In the genomic region with DNA sequence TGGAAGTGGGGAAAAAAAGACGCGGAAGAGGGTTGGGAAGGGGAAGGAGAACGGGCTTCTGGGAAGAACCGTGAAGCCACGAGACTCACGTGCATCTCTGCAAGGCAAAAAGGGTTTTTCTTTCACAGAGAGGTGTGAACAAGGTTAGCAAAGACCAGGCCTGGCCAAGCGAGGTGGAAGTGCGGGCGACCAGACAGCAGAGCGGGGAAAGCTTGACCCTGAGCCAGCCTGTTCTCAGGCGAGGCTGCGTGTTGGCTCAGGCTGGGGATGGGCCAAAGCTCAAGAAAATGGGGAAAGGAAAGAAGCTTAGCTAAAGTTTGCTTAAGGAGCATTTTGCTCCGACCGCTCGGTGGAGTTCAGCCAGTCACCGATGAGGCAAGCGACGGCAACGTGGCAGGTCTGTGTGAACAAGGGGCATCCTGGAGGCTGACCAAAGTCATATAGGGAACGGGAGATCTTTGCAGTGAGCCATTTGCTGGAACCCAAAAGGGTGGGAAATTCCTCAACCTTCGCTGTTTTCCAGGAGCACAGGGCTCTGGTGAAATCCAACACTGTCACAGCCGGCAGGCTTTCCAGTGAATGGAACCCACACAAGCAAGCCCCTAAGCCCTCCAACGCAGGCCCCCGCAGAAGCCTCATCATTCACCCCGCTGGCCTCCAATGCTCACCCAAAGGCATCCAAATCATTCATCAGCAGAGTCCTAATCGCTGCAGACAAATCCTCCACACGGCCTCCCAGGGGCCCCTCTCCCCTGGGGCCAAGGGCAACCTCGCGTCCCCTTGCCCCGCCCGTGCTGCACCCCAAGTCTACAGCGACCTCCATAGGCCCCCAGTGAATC, we compare ENCODE assay signal across 8 cellular contexts. TPM values are rescaled to one million over a fixed set of nuclear protein-coding genes. Genes with fewer than 3 reads are reported as not detected.
DNase-seq lines count a peak whose midpoint lies in the region; ATAC-seq, FAIRE-seq and TF ChIP-seq lines count a peak whose summit lies in the region.

No MANE protein-coding gene starts in this region.

- H3K9me3 ChIP-seq in hepatocyte (ENCODE audit: low read depth) (peaks cover 22% of the 10 kb centered on the region), psoas muscle (peaks cover 23% of the 10 kb centered on the region)

- TF ChIP-seq POLR2A in GM12892 (IDR thresholded peaks at IDR 0.05; ENCODE audit: low read depth, low read length) = no peak

- intact Hi-C loops in psoas muscle (cut with DNase I) = loop anchor here (5.0 kb wide), 2 partner anchors 82 to 177 kb away; partner anchors contain the start of genes ZNF10 (in 1 of the 2), ZNF84 (in 1 of the 2) and ZNF891 (in 1 of the 2)

- no peak for FAIRE-seq in GM12892 (lab: Jason Lieb, UNC)

- H3K27me3 ChIP-seq in hepatocyte (no peaks in the 10 kb centered on the region), psoas muscle (ENCODE audit: insufficient read depth in 3 of 3, low read length in 2 of 3) (no peaks in the 10 kb centered on the region)

- DNase-seq in 8988T = peak; percentile 35
- peak; percentile 67 for DNase-seq in GM03348 (ENCODE audit: low spot score)
- DNase-seq in NCI-H2196 treated with DMSO at 0.1 percent for 48 hours (lab: John Stamatoyannopoulos, UW; ENCODE audit: unreplicated experiment) = peak; percentile 27
- peak; percentile 76 for DNase-seq in astrocyte of the hippocampus (ENCODE audit: low read depth, low spot score)
- peak; percentile 67 for DNase-seq in hepatocyte (ENCODE audit: low spot score)
- peak; percentile 51 to 67 for DNase-seq in psoas muscle
- no peak for DNase-seq in GM12892 (ENCODE audit: insufficient read length)

- peaks cover 52% of the 10 kb centered on the region for H3K79me2 ChIP-seq in hepatocyte

- H3K4me3 ChIP-seq in hepatocyte = peak overlapping the region; percentile 97
- peak overlapping the region; percentile 81 for H3K4me3 ChIP-seq in psoas muscle

- TF ChIP-seq CTCF in hepatocyte (IDR thresholded peaks at IDR 0.05; ENCODE audit: poor library complexity) (no peak), psoas muscle (IDR thresholded peaks at IDR 0.05) (no peak)

- no peaks in the 10 kb centered on the region for H3K9me2 ChIP-seq in hepatocyte (replicated peaks; ENCODE audit: insufficient read depth)

- H2AFZ ChIP-seq in hepatocyte = peak overlapping the region; percentile 96

- no peaks in the 10 kb centered on the region for H4K20me1 ChIP-seq in hepatocyte (ENCODE audit: insufficient read depth, poor library complexity, severe bottlenecking)

- peak overlapping the region; percentile 95 for H3K4me2 ChIP-seq in hepatocyte

- peak; percentile 29 for ATAC-seq in HG02763 (IDR thresholded peaks at IDR 0.05; ENCODE audit: unreplicated experiment)
- ATAC-seq in psoas muscle = peak; percentile 36 to 56 (median 42)

- 47% methylated on average over 24 of the region's 32 CpGs for WGBS in hepatocyte (ENCODE audit: low lambda C conversion rate, missing lambda C conversion rate)
- WGBS in psoas muscle, 3 donors = 5 to 7% (median 7%) methylated on average over 32 of the region's 32 CpGs

- H3K4me1 ChIP-seq in hepatocyte (ENCODE audit: insufficient read depth) (peaks cover 8% of the 10 kb centered on the region), psoas muscle (peaks cover 3% of the 10 kb centered on the region)

- H3K36me3 ChIP-seq in hepatocyte (replicated peaks; ENCODE audit: insufficient read depth, low read depth) (no peaks in the 10 kb centered on the region), psoas muscle (ENCODE audit: insufficient read depth in 1 of 2, low read depth in 1 of 2) (no peaks in the 10 kb centered on the region)

- H3K27ac ChIP-seq in hepatocyte (peak overlapping the region; percentile 99), psoas muscle (peak overlapping the region; percentile 88)

RNA-seq across cellular contexts. Expression of gene ZNF605, which starts 0.8 kb away (rescaled TPM):
- total RNA-seq in hepatocyte (10.5 and 10.9 TPM in 2 replicates), psoas muscle (1 to 10 TPM; 6.6 to 8.8 (median 7.8) TPM)
- polyA plus RNA-seq in hepatocyte (2.8 and 3.5 TPM in 2 replicates), psoas muscle (1 to 10 TPM; 1.6 to 4.1 (median 2.5) TPM)
- polyA plus RNA-seq in GM12892 (2012; ENCODE audit: missing spikeins) = 4.8 TPM

RNA-seq across cellular contexts. Expression of gene ZNF26, which starts 30.9 kb away (rescaled TPM):
- total RNA-seq in hepatocyte = 11.9 and 15.2 TPM in 2 replicates
- 3.8 and 5.3 TPM in 2 replicates for polyA plus RNA-seq in hepatocyte
- total RNA-seq in psoas muscle = 1 to 10 TPM; 2.9 to 3.9 (median 3.3) TPM
- polyA plus RNA-seq in psoas muscle = 1 to 10 TPM; 1.4 to 4.0 (median 2.1) TPM
- polyA plus RNA-seq in GM12892 (2012; ENCODE audit: missing spikeins) = 9.4 TPM
